8 cellular contexts compared by ENCODE assay signal in the genomic region with DNA sequence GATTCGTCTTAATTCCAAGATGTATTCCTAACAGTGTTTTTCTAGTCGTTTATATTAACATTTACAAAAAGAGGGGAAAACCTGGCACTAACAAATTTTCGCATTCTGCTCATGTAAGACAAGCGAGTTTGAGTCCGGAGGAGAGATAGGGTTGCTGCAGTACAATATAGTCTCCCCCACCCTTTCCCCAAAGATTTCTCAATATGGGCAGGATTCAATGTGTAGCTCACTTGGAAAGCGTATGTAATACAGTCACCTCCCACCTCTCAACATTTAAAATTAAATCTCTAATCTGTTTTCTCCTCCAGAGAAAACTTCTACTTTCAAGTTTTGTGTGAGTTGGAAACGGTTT. TPM values are rescaled to one million over a fixed set of nuclear protein-coding genes. Genes with fewer than 3 reads are reported as not detected.
DNase-seq lines count a peak whose midpoint lies in the region; ATAC-seq and TF ChIP-seq lines count a peak whose summit lies in the region.

No MANE protein-coding gene starts in this region.

- TF ChIP-seq CTCF in cardiac fibroblast (IDR thresholded peaks at IDR 0.05; ENCODE audit: low read depth, low read length): no peak
- TF ChIP-seq CTCF in testis (IDR thresholded peaks at IDR 0.05): no peak
- TF ChIP-seq CTCF in GM10266 (IDR thresholded peaks at IDR 0.05; ENCODE audit: control insufficient read depth, insufficient read depth, low read depth, missing control alignments): no peak

- DNase-seq in ELR (ENCODE audit: low read depth) (peak; percentile 66), NCI-H226 (peak; percentile 43), cardiac fibroblast (ENCODE audit: low read depth in 2 of 2) (peak; percentile 85 to 86), left colon (no peak), testis (no peak), NCI-H69 (lab: John Stamatoyannopoulos, UW) (no peak), GM10266 (ENCODE audit: extremely low spot score) (no peak), HEK293T (ENCODE audit: extremely low spot score) (no peak)

- no peaks in the 10 kb centered on the region for H3K9me3 ChIP-seq in testis

- peaks cover 21% of the 10 kb centered on the region for H3K4me1 ChIP-seq in testis

- CTCF ChIA-PET in HEK293T (lab: Yijun Ruan, JAX): interaction anchor here (0.6 kb wide), 1 partner anchor 43 kb away, joined by 3 read pairs; no protein-coding TSS in a partner anchor

- 0 to 1% methylated on average over 7 of the region's 7 CpGs for WGBS in testis, 2 donors

- intact Hi-C loops in left colon (cut with DNase I, micrococcal nuclease): no loop called here
- intact Hi-C loops in testis (cut with DNase I; ENCODE audit: low total_unique reads): no loop called here

- H3K4me3 ChIP-seq in cardiac fibroblast (replicated peaks in 1 of 2; ENCODE audit: low read depth in 2 of 2, low read length in 2 of 2) (peak overlapping the region; percentile 54 to 71), testis (peak overlapping the region; percentile 72 to 73)

- ATAC-seq in left colon: peak; percentile 35

- peak overlapping the region; percentile 77 to 96 for H3K27ac ChIP-seq in testis

- H3K27me3 ChIP-seq in testis: no peaks in the 10 kb centered on the region

- no peak for TF ChIP-seq POLR2A in testis (IDR thresholded peaks at IDR 0.05)

- POLR2A ChIA-PET in HEK293T (lab: Yijun Ruan, JAX): interaction anchor here (0.8 to 1.6 kb wide), 2 partner anchors 9 to 16 kb away, joined by 3 read pairs; no protein-coding TSS in a partner anchor

- no peaks in the 10 kb centered on the region for H3K36me3 ChIP-seq in testis (ENCODE audit: low read depth, missing control alignments)

TF ChIP-seq in HEK293T, 16 proteins besides CTCF, POLR2A, EP300 and RAD21:
- TF ChIP-seq HDGF (IDR thresholded peaks at IDR 0.05; ENCODE audit: borderline replicate concordance) (no peak), SUZ12 (IDR thresholded peaks at IDR 0.05) (no peak), SP1 (IDR thresholded peaks at IDR 0.05) (no peak), BHLHE40 (IDR thresholded peaks at IDR 0.05; ENCODE audit: borderline replicate concordance) (no peak), ARNT (IDR thresholded peaks at IDR 0.05) (no peak), FOXA1 (IDR thresholded peaks at IDR 0.05) (no peak), CTBP1 (IDR thresholded peaks at IDR 0.05; ENCODE audit: borderline replicate concordance) (no peak), ELF4 (IDR thresholded peaks at IDR 0.05) (no peak), L3MBTL2 (conservative IDR thresholded peaks at IDR 0.05) (no peak), FOXM1 (IDR thresholded peaks at IDR 0.05; ENCODE audit: borderline replicate concordance) (no peak), TARDBP (IDR thresholded peaks at IDR 0.05) (no peak), LEF1 (IDR thresholded peaks at IDR 0.05; ENCODE audit: borderline replicate concordance) (no peak), NFRKB (IDR thresholded peaks at IDR 0.05) (no peak), FOXK2 (IDR thresholded peaks at IDR 0.05) (no peak)
- TF ChIP-seq, protein P1, sequence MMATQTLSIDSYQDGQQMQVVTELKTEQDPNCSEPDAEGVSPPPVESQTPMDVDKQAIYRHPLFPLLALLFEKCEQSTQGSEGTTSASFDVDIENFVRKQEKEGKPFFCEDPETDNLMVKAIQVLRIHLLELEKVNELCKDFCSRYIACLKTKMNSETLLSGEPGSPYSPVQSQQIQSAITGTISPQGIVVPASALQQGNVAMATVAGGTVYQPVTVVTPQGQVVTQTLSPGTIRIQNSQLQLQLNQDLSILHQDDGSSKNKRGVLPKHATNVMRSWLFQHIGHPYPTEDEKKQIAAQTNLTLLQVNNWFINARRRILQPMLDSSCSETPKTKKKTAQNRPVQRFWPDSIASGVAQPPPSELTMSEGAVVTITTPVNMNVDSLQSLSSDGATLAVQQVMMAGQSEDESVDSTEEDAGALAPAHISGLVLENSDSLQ (IDR thresholded peaks at IDR 0.05): no peak

RNA-seq across cellular contexts. Expression of gene CMSS1, which starts 57.9 kb away (rescaled TPM):
- 1 to 10 TPM; 8.2 to 9.5 TPM for total RNA-seq in left colon
- 10 to 100 TPM; 24.6 to 24.9 TPM for total RNA-seq in testis
- polyA plus RNA-seq in testis (ENCODE audit: insufficient read depth, low read depth, low replicate concordance): 47.9 TPM

Comparison
In these comparisons a context has a peak if more than half of its experiments do, and no peak if none do; other contexts are left out.
1. DNase-seq: peak in ELR (single experiment), NCI-H226 (single experiment) and cardiac fibroblast (2 of 2); none in left colon (0 of 2), testis (single experiment), NCI-H69 (single experiment), GM10266 (single experiment) and HEK293T (single experiment).